9 cellular contexts compared by ENCODE assay signal in genomic region chr3:124467980-124468902, GRCh38.
DNase-seq lines count a peak whose midpoint lies in the region; ATAC-seq and TF ChIP-seq lines count a peak whose summit lies in the region.
"Had no signal": no experiment of that assay in that cellular context is flagged by ENCODE, and none has a peak within 500 bp of the region (broad histone marks: within the 10 kb centered on the region; RNA-seq: fewer than 3 reads in every experiment).

No MANE protein-coding gene starts in this region.

- H3K9me3 ChIP-seq in HCT116 (ENCODE audit: control insufficient read depth in 1 of 2, insufficient read depth in 1 of 2, low read depth in 1 of 2, low read length in 2 of 2) = no peaks in the 10 kb centered on the region
- no peaks in the 10 kb centered on the region for H3K9me3 ChIP-seq in gastrocnemius medialis

- TF ChIP-seq POLR2A in HCT116 (IDR thresholded peaks at IDR 0.05; ENCODE audit: borderline replicate concordance, extremely low read depth, insufficient read depth, insufficient read length) (no peak), gastrocnemius medialis (IDR thresholded peaks at IDR 0.05) (no peak)

- H3K27ac Mint-ChIP-seq in activated naive CD8-positive, alpha-beta T cell treated with anti-CD3 and anti-CD28 coated beads, Interleukin-2, amount 50 U/mL, for 24 hours = no peak overlapping the region
- H3K27ac Mint-ChIP-seq: activated B cell treated with CpG ODN at 0.5 μM for 24 hours had no signal

- no peaks in the 10 kb centered on the region for H3K36me3 Mint-ChIP-seq in activated naive CD8-positive, alpha-beta T cell treated with anti-CD3 and anti-CD28 coated beads, Interleukin-2, amount 50 U/mL, for 24 hours (ENCODE audit: low read depth)

- no peaks in the 10 kb centered on the region for H3K36me3 ChIP-seq in HCT116 (ENCODE audit: control insufficient read depth in 1 of 2, insufficient read depth in 2 of 2, low read length in 2 of 2)
- H3K36me3 ChIP-seq in gastrocnemius medialis = peaks cover 0 to 4% of the 10 kb centered on the region in 2 donors

- no peaks in the 10 kb centered on the region for H4K20me1 ChIP-seq in HCT116 (ENCODE audit: insufficient read depth)

- H3K9ac ChIP-seq in HCT116 (ENCODE audit: low read length) = no peak overlapping the region

- H3K4me1 ChIP-seq in HCT116 (ENCODE audit: control insufficient read depth in 1 of 2, insufficient read depth in 2 of 2, low read length in 2 of 2) (no peaks in the 10 kb centered on the region), gastrocnemius medialis (no peaks in the 10 kb centered on the region)

- TF ChIP-seq RAD21 in HCT116 (IDR thresholded peaks at IDR 0.05; ENCODE audit: low read depth) = peak; percentile 91

- peaks cover 19% of the 10 kb centered on the region for H3K27me3 Mint-ChIP-seq in activated naive CD8-positive, alpha-beta T cell treated with anti-CD3 and anti-CD28 coated beads, Interleukin-2, amount 50 U/mL, for 24 hours

- H3K4me3 Mint-ChIP-seq in activated naive CD8-positive, alpha-beta T cell treated with anti-CD3 and anti-CD28 coated beads, Interleukin-2, amount 50 U/mL, for 24 hours = no peak overlapping the region
- H3K4me3 Mint-ChIP-seq: activated B cell treated with CpG ODN at 0.5 μM for 24 hours had no signal

- BruUV-seq in HCT116 (replicated peaks; lab: Mats Ljungman, UMichigan) = no TSS peak

- H3K9me3 Mint-ChIP-seq in activated naive CD8-positive, alpha-beta T cell treated with anti-CD3 and anti-CD28 coated beads, Interleukin-2, amount 50 U/mL, for 24 hours = no peaks in the 10 kb centered on the region
- H3K9me3 Mint-ChIP-seq: activated B cell treated with CpG ODN at 0.5 μM for 24 hours had no signal

- in situ Hi-C loops in gastrocnemius medialis (cut with MboI; ENCODE audit: low sequenced_read_pairs in 4 of 4) = loop anchor here (5.0 to 25.0 kb wide), 5 partner anchors 111 to 456 kb away; no protein-coding TSS in a partner anchor

- H3K27ac ChIP-seq in HCT116 (ENCODE audit: low read depth, low read length) (no peak overlapping the region), gastrocnemius medialis (no peak overlapping the region)

- H3K27me3 ChIP-seq in HCT116 (ENCODE audit: insufficient read depth, low read length) (peaks cover 68% of the 10 kb centered on the region), gastrocnemius medialis (no peaks in the 10 kb centered on the region)

- CTCF ChIA-PET in HCT116 (lab: Charles Lee) = interaction anchor here (0.6 to 6.0 kb wide), 7 partner anchors 8 to 826 kb away, joined by 3 to 33 read pairs (median 3); partner anchors contain the start of gene KALRN

- POLR2A ChIA-PET in HCT116 (lab: Charles Lee) = interaction anchor here (1.1 kb wide), 1 partner anchor 121 kb away, joined by 3 read pairs; no protein-coding TSS in a partner anchor

- H3K4me3 ChIP-seq in HCT116 (replicated peaks in 1 of 2; ENCODE audit: low read depth in 1 of 2, low read length in 2 of 2) = no peak overlapping the region
- H3K4me3 ChIP-seq in gastrocnemius medialis = no peak overlapping the region

- intact Hi-C loops in HCT116 (cut with micrococcal nuclease) (loop anchor here (1.0 to 5.0 kb wide), 2 partner anchors 117 to 451 kb away; no protein-coding TSS in a partner anchor), left ventricle myocardium superior (cut with micrococcal nuclease) (loop anchor here (2.0 to 10.0 kb wide), 2 partner anchors 117 to 453 kb away; no protein-coding TSS in a partner anchor), gastrocnemius medialis (cut with DNase I; ENCODE audit: low total_unique reads) (loop anchor here (5.0 kb wide), 1 partner anchor 456 kb away; no protein-coding TSS in a partner anchor)

- no peaks in the 10 kb centered on the region for H3K79me2 ChIP-seq in HCT116 (ENCODE audit: insufficient read depth, low read length)

- peak; percentile 99 for ATAC-seq in HCT116
- peak; percentile 49 for ATAC-seq in activated naive CD8-positive, alpha-beta T cell treated with anti-CD3 and anti-CD28 coated beads, Interleukin-2, amount 50 U/mL, for 24 hours
- ATAC-seq in left ventricle myocardium superior = peak; percentile 71
- ATAC-seq in gastrocnemius medialis = no peak
- ATAC-seq in HG03442 (IDR thresholded peaks at IDR 0.05; ENCODE audit: unreplicated experiment) = no peak
- no peak for ATAC-seq in GM18873 (IDR thresholded peaks at IDR 0.05; ENCODE audit: low FRiP score, unreplicated experiment)

- H3K4me1 Mint-ChIP-seq in activated naive CD8-positive, alpha-beta T cell treated with anti-CD3 and anti-CD28 coated beads, Interleukin-2, amount 50 U/mL, for 24 hours = no peaks in the 10 kb centered on the region
- H3K4me1 Mint-ChIP-seq: activated B cell treated with CpG ODN at 0.5 μM for 24 hours had no signal

- H3K4me2 ChIP-seq in HCT116 (ENCODE audit: low read length) = no peak overlapping the region

- no peak overlapping the region for H2AFZ ChIP-seq in HCT116 (ENCODE audit: low read depth, low read length, poor library complexity, severe bottlenecking)

- no peaks in the 10 kb centered on the region for H3K9me2 ChIP-seq in HCT116 (ENCODE audit: insufficient read depth)

- peak; percentile 15 for DNase-seq in DMS114 treated with DMSO at 0.1 percent for 48 hours (lab: John Stamatoyannopoulos, UW; ENCODE audit: unreplicated experiment)
- peak; percentile 26 for DNase-seq in HCT116 (ENCODE audit: low read depth, low spot score)
- peak; percentile 61 for DNase-seq in NCI-H446 treated with DMSO at 0.1 percent for 48 hours (lab: John Stamatoyannopoulos, UW)
- peak; percentile 44 for DNase-seq in activated naive CD8-positive, alpha-beta T cell treated with anti-CD3 and anti-CD28 coated beads, Interleukin-2, amount 50 U/mL, for 24 hours
- DNase-seq in left ventricle myocardium superior = peak; percentile 49
- DNase-seq in gastrocnemius medialis = no peak
- DNase-seq: activated B cell treated with CpG ODN at 0.5 μM for 24 hours had no signal

- RAD21 ChIA-PET in HCT116 (lab: Charles Lee; ENCODE audit: low non-redundant PET in 1 of 2, low total read pairs in 2 of 2, uncharacterized antibody in 2 of 2, unreplicated experiment in 2 of 2) = interaction anchor here in 1 of 2 experiments (1.2 kb wide), 1 partner anchor 82 kb away, joined by 3 read pairs; no protein-coding TSS in a partner anchor

- TF ChIP-seq CTCF in HCT116 (IDR thresholded peaks at IDR 0.05 in 2 of 3, conservative IDR thresholded peaks at IDR 0.05 in 1 of 3; ENCODE audit: borderline replicate concordance in 1 of 3, insufficient read depth in 1 of 3, low read depth in 2 of 3, low read length in 2 of 3) = peak; percentile 77 to 98 (median 98)
- peak; percentile 58 to 86 (median 67) for TF ChIP-seq CTCF in gastrocnemius medialis (IDR thresholded peaks at IDR 0.05 in 4 of 5, conservative IDR thresholded peaks at IDR 0.05 in 1 of 5)

TF ChIP-seq in HCT116, 20 proteins besides CTCF, POLR2A, EP300 and RAD21:
- TF ChIP-seq YY1 (IDR thresholded peaks at IDR 0.05; ENCODE audit: extremely low read depth, insufficient replicate concordance, low read depth, low read length) = no peak
- TF ChIP-seq, protein P1, sequence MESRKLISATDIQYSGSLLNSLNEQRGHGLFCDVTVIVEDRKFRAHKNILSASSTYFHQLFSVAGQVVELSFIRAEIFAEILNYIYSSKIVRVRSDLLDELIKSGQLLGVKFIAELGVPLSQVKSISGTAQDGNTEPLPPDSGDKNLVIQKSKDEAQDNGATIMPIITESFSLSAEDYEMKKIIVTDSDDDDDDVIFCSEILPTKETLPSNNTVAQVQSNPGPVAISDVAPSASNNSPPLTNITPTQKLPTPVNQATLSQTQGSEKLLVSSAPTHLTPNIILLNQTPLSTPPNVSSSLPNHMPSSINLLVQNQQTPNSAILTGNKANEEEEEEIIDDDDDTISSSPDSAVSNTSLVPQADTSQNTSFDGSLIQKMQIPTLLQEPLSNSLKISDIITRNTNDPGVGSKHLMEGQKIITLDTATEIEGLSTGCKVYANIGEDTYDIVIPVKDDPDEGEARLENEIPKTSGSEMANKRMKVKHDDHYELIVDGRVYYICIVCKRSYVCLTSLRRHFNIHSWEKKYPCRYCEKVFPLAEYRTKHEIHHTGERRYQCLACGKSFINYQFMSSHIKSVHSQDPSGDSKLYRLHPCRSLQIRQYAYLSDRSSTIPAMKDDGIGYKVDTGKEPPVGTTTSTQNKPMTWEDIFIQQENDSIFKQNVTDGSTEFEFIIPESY (IDR thresholded peaks at IDR 0.05; ENCODE audit: extremely low read depth, insufficient replicate concordance, low read length) = no peak
- no peak for TF ChIP-seq SP1 (IDR thresholded peaks at IDR 0.05; ENCODE audit: low read depth)
- no peak for TF ChIP-seq EZH2phosphoT487 (IDR thresholded peaks at IDR 0.05; ENCODE audit: borderline replicate concordance)
TF ChIP-seq in HCT116: peak in this region for 0.

Comparison
In these comparisons a context has a peak if more than half of its experiments do, and no peak if none do; other contexts are left out.
1. DNase-seq: peak in DMS114 treated with DMSO at 0.1 percent for 48 hours (single experiment), HCT116 (single experiment), NCI-H446 treated with DMSO at 0.1 percent for 48 hours (single experiment), activated naive CD8-positive, alpha-beta T cell treated with anti-CD3 and anti-CD28 coated beads, Interleukin-2, amount 50 U/mL, for 24 hours (single experiment) and left ventricle myocardium superior (single experiment); none in gastrocnemius medialis (0 of 2).
2. ATAC-seq: peak in HCT116 (single experiment), activated naive CD8-positive, alpha-beta T cell treated with anti-CD3 and anti-CD28 coated beads, Interleukin-2, amount 50 U/mL, for 24 hours (single experiment) and left ventricle myocardium superior (single experiment); none in gastrocnemius medialis (0 of 2), HG03442 (single experiment) and GM18873 (single experiment).